In genomic region chr17:17913695-17914332, GRCh38 we compare ENCODE assay signal across 9 cellular contexts. TPM values are rescaled to one million over a fixed set of nuclear protein-coding genes. Genes with fewer than 3 reads are reported as not detected.
DNase-seq lines count a peak whose midpoint lies in the region; ATAC-seq and TF ChIP-seq lines count a peak whose summit lies in the region.
"Had no signal": no experiment of that assay in that cellular context is flagged by ENCODE, and none has a peak within 500 bp of the region (broad histone marks: within the 10 kb centered on the region; RNA-seq: fewer than 3 reads in every experiment).

No MANE protein-coding gene starts in this region.

- no peak overlapping the region for H3K9ac ChIP-seq in DND-41 (ENCODE audit: low read depth, low read length)
- H3K9ac ChIP-seq in IMR-90 (ENCODE audit: low read depth, low read length), result peak overlapping the region; percentile 1; the same call in 1 of the 2 replicates
- H3K9ac ChIP-seq: parathyroid adenoma had no signal

- H2BK20ac ChIP-seq in IMR-90 (ENCODE audit: low read depth, low read length), result peak overlapping the region; percentile 81; the same call in 1 of the 2 replicates

- H3K9me1 ChIP-seq in IMR-90 (ENCODE audit: insufficient read depth, low read length), result peaks cover 12% of the 10 kb centered on the region; the same call in 1 of the 2 replicates

- H3K79me2 ChIP-seq in DND-41 (ENCODE audit: insufficient read depth, low read length), result no peaks in the 10 kb centered on the region
- H3K79me2 ChIP-seq in hepatocyte, result peaks cover 20% of the 10 kb centered on the region

- in situ Hi-C loops in IMR-90 (cut with MboI; ENCODE audit: low sequenced_read_pairs), result no loop called here

- H2AFZ ChIP-seq in DND-41 (ENCODE audit: low read depth, low read length) (no peak overlapping the region), IMR-90 (replicated peaks; ENCODE audit: low read length, poor library complexity) (peak overlapping the region; percentile 85), hepatocyte (no peak overlapping the region)
- H2AFZ ChIP-seq: parathyroid adenoma had no signal

- H3K23ac ChIP-seq in IMR-90 (ENCODE audit: low read depth, low read length), result peak overlapping the region; percentile 90; the same call in 1 of the 2 replicates

- peak overlapping the region; percentile 71 for H4K91ac ChIP-seq in IMR-90 (ENCODE audit: insufficient read depth, low read depth, low read length)

- intact Hi-C loops in IMR-90 (cut with micrococcal nuclease), result loop anchor here (2.0 kb wide), 1 partner anchor 13 kb away; no protein-coding TSS in a partner anchor

- TF ChIP-seq CTCF in DND-41 (IDR thresholded peaks at IDR 0.05; ENCODE audit: borderline replicate concordance, extremely low read depth, low read length, poor library complexity, severe bottlenecking), result no peak
- TF ChIP-seq CTCF in IMR-90 (conservative IDR thresholded peaks at IDR 0.05; ENCODE audit: low read depth, low read length), result no peak
- no peak for TF ChIP-seq CTCF in hepatocyte (IDR thresholded peaks at IDR 0.05; ENCODE audit: poor library complexity)

- no peaks in the 10 kb centered on the region for H3K9me3 ChIP-seq in DND-41 (ENCODE audit: insufficient read depth, low read length, severe bottlenecking)
- H3K9me3 ChIP-seq in IMR-90 (ENCODE audit: control insufficient read depth, insufficient read depth, low read length), result no peaks in the 10 kb centered on the region
- H3K9me3 ChIP-seq in hepatocyte (ENCODE audit: low read depth), result no peaks in the 10 kb centered on the region

- peak overlapping the region; percentile 76 for H2BK120ac ChIP-seq in IMR-90 (ENCODE audit: low read depth, low read length)

- no peaks in the 10 kb centered on the region for H3K9me2 ChIP-seq in hepatocyte (replicated peaks; ENCODE audit: insufficient read depth)

- DNase-seq in DND-41 (peak; percentile 59), IMR-90 (peak; percentile 90), OCI-M1 (lab: John Stamatoyannopoulos, UW) (peak; percentile 50), amniotic stem cell (lab: John Stamatoyannopoulos, UW) (peak; percentile 74), hepatocyte (ENCODE audit: low spot score) (peak; percentile 91), SKM-1 (lab: John Stamatoyannopoulos, UW; ENCODE audit: unreplicated experiment) (no peak)
- peak; percentile 24 to 36 for DNase-seq in stimulated activated CD4-positive, alpha-beta T cell treated with anti-CD3 and anti-CD28 coated beads, Interleukin-2, amount 100 ng/mL, for 24 hours

- H3K4ac ChIP-seq in IMR-90 (ENCODE audit: low read depth, low read length), result peak overlapping the region; percentile 88

- H3K56ac ChIP-seq in IMR-90 (ENCODE audit: extremely low read depth, insufficient read depth, low read length), result no peak overlapping the region

- POLR2A ChIA-PET in IMR-90 (lab: Charles Lee; ENCODE audit: unreplicated experiment), result interaction anchor here (0.6 kb wide), 1 partner anchor 32 kb away, joined by 3 read pairs; no protein-coding TSS in a partner anchor

- peaks cover 9 to 47% of the 10 kb centered on the region in 2 experiments; a peak in 3 of 4 replicates for H3K79me1 ChIP-seq in IMR-90 (ENCODE audit: low read depth in 1 of 2, low read length in 2 of 2)

- TF ChIP-seq RAD21 in IMR-90 (IDR thresholded peaks at IDR 0.05; ENCODE audit: low read length), result peak; percentile 23; the same call in 1 of the 2 replicates

- CTCF ChIA-PET in IMR-90 (lab: Yijun Ruan, JAX), result interaction anchor here (1.0 kb wide), 2 partner anchors 11 to 23 kb away, joined by 3 read pairs; no protein-coding TSS in a partner anchor

- WGBS in IMR-90 (ENCODE audit: extremely low coverage in 2 of 2, insufficient read length in 1 of 2), 2 experiments, result no CpG with 5 or more reads among the region's 4 CpGs
- 20% methylated on average over 4 of the region's 4 CpGs for WGBS in hepatocyte (ENCODE audit: low lambda C conversion rate, missing lambda C conversion rate)

- H3K14ac ChIP-seq in IMR-90 (replicated peaks; ENCODE audit: low read depth, low read length), result peak overlapping the region; percentile 91

- H4K20me1 ChIP-seq in DND-41 (ENCODE audit: insufficient read depth, low read length) (no peaks in the 10 kb centered on the region; the same call in 1 of the 2 replicates), IMR-90 (ENCODE audit: insufficient read depth, low read length) (no peaks in the 10 kb centered on the region), hepatocyte (ENCODE audit: insufficient read depth, poor library complexity, severe bottlenecking) (no peaks in the 10 kb centered on the region)

- H3K27me3 ChIP-seq in DND-41 (ENCODE audit: insufficient read depth, low read length, poor library complexity) (no peaks in the 10 kb centered on the region), IMR-90 (ENCODE audit: control insufficient read depth, insufficient read depth, low read length) (no peaks in the 10 kb centered on the region), hepatocyte (no peaks in the 10 kb centered on the region)

- H4K8ac ChIP-seq in IMR-90 (ENCODE audit: low read depth in 2 of 2, low read length in 2 of 2), result peak overlapping the region; percentile 10 to 92; a peak in 3 of 4 replicates

- BruUV-seq in IMR-90 (replicated peaks; lab: Mats Ljungman, UMichigan), result no TSS peak

- H4K5ac ChIP-seq in IMR-90 (ENCODE audit: low read depth, low read length), result no peak overlapping the region

- H3K36me3 ChIP-seq in DND-41 (ENCODE audit: insufficient read depth, low read length) (no peaks in the 10 kb centered on the region), IMR-90 (ENCODE audit: control insufficient read depth, insufficient read depth, low read length) (no peaks in the 10 kb centered on the region), hepatocyte (replicated peaks; ENCODE audit: insufficient read depth, low read depth) (no peaks in the 10 kb centered on the region)

- H2BK5ac ChIP-seq in IMR-90 (ENCODE audit: low read depth, low read length, poor library complexity, severe bottlenecking), result peak overlapping the region; percentile 55

- H2AK5ac ChIP-seq in IMR-90 (ENCODE audit: low read depth, low read length), result peak overlapping the region; percentile 91; the same call in 1 of the 2 replicates

- H3K18ac ChIP-seq in IMR-90 (ENCODE audit: low read depth, low read length), result no peak overlapping the region

- ATAC-seq in DND-41 (ENCODE audit: insufficient read depth, low read depth) (peak; percentile 91), IMR-90 (ENCODE audit: low read depth) (peak; percentile 99), HG03196 (IDR thresholded peaks at IDR 0.05; ENCODE audit: unreplicated experiment) (no peak)

- peak overlapping the region; percentile 58; the same call in 1 of the 3 replicates for H2BK15ac ChIP-seq in IMR-90 (ENCODE audit: low read depth, low read length)

- no peak overlapping the region for H3K27ac ChIP-seq in DND-41 (ENCODE audit: low read length)
- H3K27ac ChIP-seq in IMR-90 (ENCODE audit: insufficient read depth, low read length), result peak overlapping the region; percentile 45
- peak overlapping the region; percentile 82 for H3K27ac ChIP-seq in hepatocyte
- H3K27ac ChIP-seq: parathyroid adenoma had no signal

- H3K4me2 ChIP-seq in DND-41 (ENCODE audit: insufficient read depth, low read length), result no peak overlapping the region
- H3K4me2 ChIP-seq in IMR-90 (ENCODE audit: low read depth, low read length), result peak overlapping the region; percentile 18
- H3K4me2 ChIP-seq in hepatocyte, result peak overlapping the region; percentile 58

- peak overlapping the region; percentile 88 for H2AK9ac ChIP-seq in IMR-90 (replicated peaks; ENCODE audit: low read depth, low read length, poor library complexity)

- no peak overlapping the region for H3K4me3 ChIP-seq in DND-41 (ENCODE audit: low read depth in 1 of 2, low read length in 2 of 2)
- no peak overlapping the region for H3K4me3 ChIP-seq in IMR-90 (ENCODE audit: insufficient read depth, low read depth, low read length)
- no peak overlapping the region for H3K4me3 ChIP-seq in hepatocyte

- no peak for TF ChIP-seq POLR2A in IMR-90 (IDR thresholded peaks at IDR 0.05; ENCODE audit: low read depth, low read length)

- dilution Hi-C loops in IMR-90 (cut with HindIII; ENCODE audit: low sequenced_read_pairs, unreplicated experiment), result no loop called here

- H3K4me1 ChIP-seq in DND-41 (ENCODE audit: insufficient read depth, low read length), result 0 out of 2 replicates have a peak, but pooled peaks cover 8% of the 10 kb centered on the region
- peaks cover 7% of the 10 kb centered on the region for H3K4me1 ChIP-seq in IMR-90 (ENCODE audit: control insufficient read depth, insufficient read depth, low read length)
- H3K4me1 ChIP-seq in hepatocyte (ENCODE audit: insufficient read depth), result peaks cover 19% of the 10 kb centered on the region
- H3K4me1 ChIP-seq: parathyroid adenoma had no signal

TF ChIP-seq in IMR-90, 13 proteins besides CTCF, POLR2A, EP300 and RAD21 (continues in another document):
- TF ChIP-seq MXI1 (IDR thresholded peaks at IDR 0.05; ENCODE audit: borderline replicate concordance, low read depth, low read length) (0 out of 2 replicates have a peak, but pooled peaks have one; percentile 44), USF2 (IDR thresholded peaks at IDR 0.05; ENCODE audit: low read depth, low read length) (peak; percentile 21; the same call in 1 of the 2 replicates), SMC3 (IDR thresholded peaks at IDR 0.05; ENCODE audit: low read depth, low read length) (peak; percentile 10; the same call in 1 of the 2 replicates), FOS (IDR thresholded peaks at IDR 0.05; ENCODE audit: low read depth, low read length) (peak; percentile 85), NFE2L2 (IDR thresholded peaks at IDR 0.05; ENCODE audit: low read depth, low read length) (no peak), BHLHE40 (IDR thresholded peaks at IDR 0.05; ENCODE audit: low read depth, low read length) (0 out of 2 replicates have a peak, but pooled peaks have one; percentile 18), RFX5 (IDR thresholded peaks at IDR 0.05; ENCODE audit: low read depth, low read length) (no peak)

RNA-seq across cellular contexts. Expression of gene TOM1L2, which starts 58.4 kb away (rescaled TPM):
- 23.3 and 34.4 TPM in 2 replicates for total RNA-seq in IMR-90 (2012; rRNA removed)
- 51.7 and 54.3 TPM in 2 replicates for polyA plus RNA-seq in IMR-90 (2012; rRNA removed)
- polyA plus RNA-seq in IMR-90 (2012; cell fraction: cytosol; rRNA removed), result 33.4 and 54.4 TPM in 2 replicates
- polyA plus RNA-seq in IMR-90 (2012; cell fraction: nucleus; rRNA removed; ENCODE audit: low replicate concordance), result 144 and 187 TPM in 2 replicates
- 27.5 and 29.6 TPM in 2 replicates for total RNA-seq in hepatocyte
- 21.5 and 41.1 TPM in 2 replicates for polyA plus RNA-seq in hepatocyte

RNA-seq across cellular contexts. Expression of gene DRC3, which starts 58.8 kb away (rescaled TPM):
- total RNA-seq in IMR-90 (2012; rRNA removed) (0.28 and 0.72 TPM in 2 replicates), hepatocyte (1.1 TPM in 2 replicates)
- polyA plus RNA-seq in IMR-90 (2012; rRNA removed) (0.23 and 0.55 TPM in 2 replicates), hepatocyte (1.8 and 3.2 TPM in 2 replicates)
- 0.12 and 0.30 TPM in 2 replicates for polyA plus RNA-seq in IMR-90 (2012; cell fraction: cytosol; rRNA removed)
- polyA plus RNA-seq in IMR-90 (2012; cell fraction: nucleus; rRNA removed; ENCODE audit: low replicate concordance), result 1.1 and 1.8 TPM in 2 replicates
